Comparison of ENCODE assay signal across 33 cellular contexts in genomic region chr13:98532254-98532653, GRCh38.
"Had no signal": no experiment of that assay in that cellular context is flagged by ENCODE, and none has a peak within 500 bp of the region (broad histone marks: within the 10 kb centered on the region; RNA-seq: fewer than 3 reads in every experiment).

No MANE protein-coding gene starts in this region.

- H3K27me3 Mint-ChIP-seq: activated CD4-positive, alpha-beta memory T cell treated with anti-CD3 and anti-CD28 coated beads for 36 hours; activated CD4-positive, alpha-beta T cell treated with anti-CD3 and anti-CD28 coated beads, Interleukin-2, amount 10 ng/mL, durations not matched to agents 24 days and 14 days; naive B cell; stimulated activated memory B cell treated with anti-CD40 and anti-IgM and Interleukin-4, amounts not matched to agents 10 μg/mL and 1 μg/mL and 100 μg/mL, for 72 hours had no signal

- H3K27me3 ChIP-seq: breast epithelium, gastrocnemius medialis, hepatocyte, pancreas, stomach, thyroid gland, upper lobe of right lung had no signal

- H3K36me3 ChIP-seq: breast epithelium, gastrocnemius medialis, left ventricle myocardium inferior, pancreas, prostate gland, thyroid gland had no signal

- H3K9me3 Mint-ChIP-seq: activated CD4-positive, alpha-beta memory T cell treated with anti-CD3 and anti-CD28 coated beads for 36 hours; activated CD4-positive, alpha-beta T cell treated with anti-CD3 and anti-CD28 coated beads, Interleukin-2, amount 10 ng/mL, durations not matched to agents 24 days and 14 days; activated naive CD4-positive, alpha-beta T cell treated with anti-CD3 and anti-CD28 coated beads for 36 hours; mesothelial cell of epicardium; naive B cell; stimulated activated memory B cell treated with anti-CD40 and anti-IgM and Interleukin-4, amounts not matched to agents 10 μg/mL and 1 μg/mL and 100 μg/mL, for 72 hours; T-helper 1 cell treated with Interleukin-12 subunit alpha and Interleukin-12 subunit beta and Interleukin-4 antibody, amounts not matched to agents 30 μg/mL and 1 μg/mL, for 36 hours had no signal

- H3K27ac ChIP-seq: breast epithelium, gastrocnemius medialis, hepatocyte, left ventricle myocardium inferior, pancreas, prostate gland, stomach, thyroid gland, upper lobe of right lung, WERI-Rb-1 had no signal

- H3K4me3 ChIP-seq: breast epithelium, gastrocnemius medialis, hepatocyte, left ventricle myocardium inferior, lung, pancreas, prostate gland, stomach, thyroid gland, upper lobe of right lung had no signal

- ATAC-seq: activated CD4-positive, CD25-positive, alpha-beta regulatory T cell treated with anti-CD3 and anti-CD28 coated beads, Interleukin-2, amount 50 U/mL, for 24 hours; gastrocnemius medialis; pancreas; sciatic nerve; stimulated activated memory B cell treated with anti-CD40 and anti-IgM and Interleukin-4, amounts not matched to agents 10 μg/mL and 1 μg/mL and 100 μg/mL, for 72 hours; upper lobe of right lung had no signal

- H3K9me3 ChIP-seq: breast epithelium, gastrocnemius medialis, left ventricle myocardium inferior, pancreas, prostate gland, stomach, thyroid gland, upper lobe of right lung had no signal

- H3K4me3 Mint-ChIP-seq: activated CD4-positive, alpha-beta memory T cell treated with anti-CD3 and anti-CD28 coated beads for 36 hours; activated CD4-positive, alpha-beta T cell treated with anti-CD3 and anti-CD28 coated beads, Interleukin-2, amount 10 ng/mL, durations not matched to agents 24 days and 14 days; activated naive CD4-positive, alpha-beta T cell treated with anti-CD3 and anti-CD28 coated beads for 36 hours; mesothelial cell of epicardium; stimulated activated memory B cell treated with anti-CD40 and anti-IgM and Interleukin-4, amounts not matched to agents 10 μg/mL and 1 μg/mL and 100 μg/mL, for 72 hours; T-helper 1 cell treated with Interleukin-12 subunit alpha and Interleukin-12 subunit beta and Interleukin-4 antibody, amounts not matched to agents 30 μg/mL and 1 μg/mL, for 36 hours had no signal

- H3K27ac Mint-ChIP-seq: activated naive CD4-positive, alpha-beta T cell treated with anti-CD3 and anti-CD28 coated beads for 36 hours; mesothelial cell of epicardium; stimulated activated memory B cell treated with anti-CD40 and anti-IgM and Interleukin-4, amounts not matched to agents 10 μg/mL and 1 μg/mL and 100 μg/mL, for 72 hours; T-helper 1 cell treated with Interleukin-12 subunit alpha and Interleukin-12 subunit beta and Interleukin-4 antibody, amounts not matched to agents 30 μg/mL and 1 μg/mL, for 36 hours had no signal

- DNase-seq: activated CD4-positive, alpha-beta memory T cell treated with anti-CD3 and anti-CD28 coated beads for 36 hours; activated CD4-positive, alpha-beta T cell treated with anti-CD3 and anti-CD28 coated beads, Interleukin-2, amount 10 ng/mL, durations not matched to agents 24 days and 14 days; activated CD8-positive, alpha-beta memory T cell treated with anti-CD3 and anti-CD28 coated beads, Interleukin-2, amount 50 U/mL, for 48 hours; activated effector memory CD4-positive, alpha-beta T cell treated with Interleukin-2 at 50 U/mL for 16 hours; activated naive CD4-positive, alpha-beta T cell treated with anti-CD3 and anti-CD28 coated beads for 36 hours; dermis blood vessel endothelial cell; effector CD8-positive, alpha-beta T cell; erythroblast; gastrocnemius medialis; glutamatergic neuron; islet precursor cell; left ventricle myocardium inferior; naive B cell; nucleus accumbens; pancreas; retina; small intestine; stimulated activated CD4-positive, alpha-beta T cell treated with anti-CD3 and anti-CD28 coated beads, Interleukin-4, amount 100 ng/mL, for 24 hours; stomach; SW 1271; T1000; thyroid gland; WERI-Rb-1 had no signal

- H3K36me3 Mint-ChIP-seq: mesothelial cell of epicardium, naive B cell had no signal
